ENCODE assay signal across 15 cellular contexts in genomic region chr20:62590301-62591121, GRCh38. TPM values are rescaled to one million over a fixed set of nuclear protein-coding genes. Genes with fewer than 3 reads are reported as not detected.
DNase-seq lines count a peak whose midpoint lies in the region; ATAC-seq and TF ChIP-seq lines count a peak whose summit lies in the region.
"Had no signal": no experiment of that assay in that cellular context is flagged by ENCODE, and none has a peak within 500 bp of the region (broad histone marks: within the 10 kb centered on the region; RNA-seq: fewer than 3 reads in every experiment).

No MANE protein-coding gene starts in this region.

- H3K36me3 ChIP-seq in brain microvascular endothelial cell (replicated peaks), result no peaks in the 10 kb centered on the region
- H3K36me3 ChIP-seq in kidney epithelial cell (ENCODE audit: control insufficient read depth, insufficient read depth, low read length), result no peaks in the 10 kb centered on the region
- H3K36me3 ChIP-seq: SJSA1 had no signal

- TF ChIP-seq CTCF in brain microvascular endothelial cell (IDR thresholded peaks at IDR 0.05; ENCODE audit: low read depth, low read length, missing control alignments) (no peak), kidney epithelial cell (IDR thresholded peaks at IDR 0.05; ENCODE audit: insufficient read depth, low read length, poor library complexity, severe bottlenecking) (no peak), progenitor cell of endocrine pancreas (IDR thresholded peaks at IDR 0.05; ENCODE audit: unreplicated experiment) (no peak)

- H3K4me3 ChIP-seq in brain microvascular endothelial cell (ENCODE audit: low read depth, low read length) (no peak overlapping the region), kidney epithelial cell (ENCODE audit: low read depth, low read length) (no peak overlapping the region)
- H3K4me3 ChIP-seq: SJSA1 had no signal

- DNase-seq in ACHN (peak; percentile 87), HT1080 (ENCODE audit: low read depth) (peak; percentile 92), brain microvascular endothelial cell (peak; percentile 17), kidney epithelial cell (ENCODE audit: low read depth) (peak; percentile 32), NCI-H187 treated with DMSO at 0.1 percent for 48 hours (lab: John Stamatoyannopoulos, UW) (no peak), progenitor cell of endocrine pancreas (ENCODE audit: low spot score, unreplicated experiment) (no peak)
- DNase-seq: activated CD4-positive, alpha-beta T cell treated with anti-CD3 and anti-CD28 coated beads for 48 hours; activated naive CD4-positive, alpha-beta T cell treated with anti-CD3 and anti-CD28 coated beads, Interleukin-2, amount 50 U/mL, for 16 hours; foreskin melanocyte; NCI-H2171; stimulated activated naive CD8-positive, alpha-beta T cell treated with anti-CD3 and anti-CD28 coated beads, Interleukin-15, amount 100 ng/mL, for 72 hours had no signal

- ATAC-seq in GM18907 (IDR thresholded peaks at IDR 0.05; ENCODE audit: unreplicated experiment), result no peak
- no peak for ATAC-seq in HG02840 (IDR thresholded peaks at IDR 0.05; ENCODE audit: low FRiP score, unreplicated experiment)
- ATAC-seq: stimulated activated naive CD8-positive, alpha-beta T cell treated with anti-CD3 and anti-CD28 coated beads, Interleukin-15, amount 100 ng/mL, for 72 hours had no signal

- no peak overlapping the region for H3K27ac Mint-ChIP-seq in progenitor cell of endocrine pancreas
- H3K27ac Mint-ChIP-seq: IgD-negative memory B cell; stimulated activated naive CD8-positive, alpha-beta T cell treated with anti-CD3 and anti-CD28 coated beads, Interleukin-15, amount 100 ng/mL, for 72 hours had no signal

- H3K36me3 Mint-ChIP-seq in progenitor cell of endocrine pancreas (ENCODE audit: insufficient read depth), result no peaks in the 10 kb centered on the region

- peaks cover 26% of the 10 kb centered on the region for H3K27me3 Mint-ChIP-seq in progenitor cell of endocrine pancreas

- in situ Hi-C loops in ACHN (cut with HindIII; ENCODE audit: low pct_ligation_motif_present, low pct_unique_long_range_greater_than_20kb, low sequenced_read_pairs), result no loop called here
- in situ Hi-C loops in brain microvascular endothelial cell (cut with HindIII; ENCODE audit: low pct_ligation_motif_present, low sequenced_read_pairs), result no loop called here

- H3K27ac ChIP-seq in brain microvascular endothelial cell, result no peak overlapping the region
- H3K27ac ChIP-seq: SJSA1 had no signal

- H3K9me3 Mint-ChIP-seq in progenitor cell of endocrine pancreas (ENCODE audit: low read depth), result no peaks in the 10 kb centered on the region
- H3K9me3 Mint-ChIP-seq: stimulated activated naive CD8-positive, alpha-beta T cell treated with anti-CD3 and anti-CD28 coated beads, Interleukin-15, amount 100 ng/mL, for 72 hours had no signal

- H3K4me3 Mint-ChIP-seq in progenitor cell of endocrine pancreas (ENCODE audit: low read depth), result no peak overlapping the region
- H3K4me3 Mint-ChIP-seq: IgD-negative memory B cell; stimulated activated naive CD8-positive, alpha-beta T cell treated with anti-CD3 and anti-CD28 coated beads, Interleukin-15, amount 100 ng/mL, for 72 hours had no signal

- H3K27me3 ChIP-seq in brain microvascular endothelial cell (replicated peaks) (peaks cover 6% of the 10 kb centered on the region), kidney epithelial cell (ENCODE audit: control insufficient read depth, insufficient read depth, low read length) (peaks cover 16% of the 10 kb centered on the region)

- H3K4me1 Mint-ChIP-seq in progenitor cell of endocrine pancreas (ENCODE audit: low read depth), result no peaks in the 10 kb centered on the region
- H3K4me1 Mint-ChIP-seq: IgD-negative memory B cell; stimulated activated naive CD8-positive, alpha-beta T cell treated with anti-CD3 and anti-CD28 coated beads, Interleukin-15, amount 100 ng/mL, for 72 hours had no signal

RNA-seq across cellular contexts. Expression of gene SLCO4A1, which starts 51.8 kb away (rescaled TPM):
- total RNA-seq in HT1080 (2014; rRNA removed; shearing (Covaris generic)), result 45.5 and 55.7 TPM in 2 replicates
- polyA plus RNA-seq in HT1080 (2015; cell fraction: cytosol; rRNA removed), result 19.0 and 26.2 TPM in 2 replicates
- polyA plus RNA-seq in HT1080 (2015; cell fraction: nucleus; rRNA removed), result 43.9 and 50.8 TPM in 2 replicates
- 38.6 and 49.7 TPM in 2 replicates for total RNA-seq in kidney epithelial cell
- 2.6 and 3.6 TPM in 2 replicates for total RNA-seq in progenitor cell of endocrine pancreas

Comparison
In these comparisons a context has a peak if more than half of its experiments do, and no peak if none do; other contexts are left out.
1. DNase-seq: peak in ACHN (single experiment), HT1080 (single experiment), brain microvascular endothelial cell (single experiment) and kidney epithelial cell (single experiment); none in NCI-H187 treated with DMSO at 0.1 percent for 48 hours (single experiment) and progenitor cell of endocrine pancreas (single experiment).